In genomic region chr4:71062436-71062835, GRCh38 we compare ENCODE assay signal across 32 cellular contexts.
DNase-seq lines count a peak whose midpoint lies in the region; TF ChIP-seq lines count a peak whose summit lies in the region.
"Had no signal": no experiment of that assay in that cellular context is flagged by ENCODE, and none has a peak within 500 bp of the region (broad histone marks: within the 10 kb centered on the region; RNA-seq: fewer than 3 reads in every experiment).

No MANE protein-coding gene starts in this region.

- no peak overlapping the region for H3K4me2 ChIP-seq in neuronal stem cell (ENCODE audit: insufficient read depth, low read length, poor library complexity, severe bottlenecking)
- H3K4me2 ChIP-seq: A549; BLaER1; BLaER1 treated with 17β-estradiol and CSF1 and Interleukin-3, amounts not matched to agents 10 nM and 100 nM had no signal

- DNase-seq in G401 (ENCODE audit: low spot score) = peak; percentile 89
- DNase-seq in cerebellar cortex (ENCODE audit: low spot score) = peak; percentile 87
- DNase-seq in cerebellum (ENCODE audit: low spot score) = peak; percentile 55
- DNase-seq in MCF 10A (ENCODE audit: unreplicated experiment) = no peak
- no peak for DNase-seq in neuronal stem cell (ENCODE audit: low spot score)
- no peak for DNase-seq in SIG-M5 treated with dmso at 0.1 percent for 504 hours (lab: John Stamatoyannopoulos, UW; ENCODE audit: unreplicated experiment)
- DNase-seq: 8988T; ACHN; AML-193; BE2C; Caco-2; Calu3; CD4-positive, alpha-beta memory T cell; CD4-positive, alpha-beta T cell; CD4-positive, CD25-positive, alpha-beta regulatory T cell; CD8-positive, alpha-beta memory T cell; CD8-positive, alpha-beta T cell; COR-L47; DMS 273 treated with DMSO at 0.1 percent for 48 hours; DMS153; DMS53; DMS79; DMS79 treated with DMSO at 0.1 percent for 48 hours; DND-41; EL had no signal

- H3K9me3 ChIP-seq in neuronal stem cell (replicated peaks in 1 of 2; ENCODE audit: control insufficient read depth in 2 of 2, insufficient read depth in 1 of 2, low read depth in 1 of 2, low read length in 2 of 2) = no peaks in the 10 kb centered on the region
- H3K9me3 ChIP-seq: A549; BE2C; BLaER1; BLaER1 treated with 17β-estradiol and CSF1 and Interleukin-3, amounts not matched to agents 10 nM and 100 nM; Caco-2 had no signal

- H3K18ac ChIP-seq in neuronal stem cell (ENCODE audit: low read length) = no peak overlapping the region

- CTCF ChIA-PET in MCF 10A (lab: Yijun Ruan, JAX) = no interaction called here

- no peak for TF ChIP-seq CTCF in MCF 10A (IDR thresholded peaks at IDR 0.05; ENCODE audit: unreplicated experiment)

- no peak overlapping the region for H3K27ac Mint-ChIP-seq in MCF 10A (ENCODE audit: low read depth, unreplicated experiment)
- H3K27ac Mint-ChIP-seq: B cell; CD14-positive monocyte; CD4-positive, alpha-beta memory T cell; CD4-positive, alpha-beta T cell; CD4-positive, CD25-positive, alpha-beta regulatory T cell; CD8-positive, alpha-beta memory T cell; CD8-positive, alpha-beta T cell had no signal

- H3K27me3 Mint-ChIP-seq in MCF 10A (ENCODE audit: insufficient read depth, unreplicated experiment) = no peaks in the 10 kb centered on the region
- H3K27me3 Mint-ChIP-seq: B cell; CD4-positive, alpha-beta T cell had no signal

- intact Hi-C loops in MCF 10A (cut with micrococcal nuclease) = no loop called here

- no peaks in the 10 kb centered on the region for H3K4me1 Mint-ChIP-seq in MCF 10A (ENCODE audit: insufficient read depth, unreplicated experiment)
- H3K4me1 Mint-ChIP-seq: CD4-positive, alpha-beta memory T cell; CD4-positive, CD25-positive, alpha-beta regulatory T cell had no signal

- no peak overlapping the region for H3K23ac ChIP-seq in neuronal stem cell (ENCODE audit: low read depth, low read length, poor library complexity)

- no peak overlapping the region for H4K8ac ChIP-seq in neuronal stem cell (ENCODE audit: low read depth, low read length)

- in situ Hi-C loops in G401 (cut with HindIII; ENCODE audit: low sequenced_read_pairs) = no loop called here

- no peak overlapping the region for H3K4me3 Mint-ChIP-seq in MCF 10A (ENCODE audit: unreplicated experiment)
- H3K4me3 Mint-ChIP-seq: B cell; CD14-positive monocyte; CD4-positive, alpha-beta memory T cell; CD4-positive, alpha-beta T cell; CD4-positive, CD25-positive, alpha-beta regulatory T cell; CD8-positive, alpha-beta memory T cell; CD8-positive, alpha-beta T cell had no signal

- no peaks in the 10 kb centered on the region for H3K36me3 ChIP-seq in neuronal stem cell (replicated peaks in 1 of 2; ENCODE audit: control insufficient read depth in 2 of 2, insufficient read depth in 2 of 2, low read length in 2 of 2)
- H3K36me3 ChIP-seq: BE2C; BLaER1; BLaER1 treated with 17β-estradiol and CSF1 and Interleukin-3, amounts not matched to agents 10 nM and 100 nM had no signal

- no peak overlapping the region for H3K27ac ChIP-seq in neuronal stem cell (replicated peaks; ENCODE audit: low read length)
- H3K27ac ChIP-seq: 22Rv1; A549; BLaER1; BLaER1 treated with 17β-estradiol and CSF1 and Interleukin-3, amounts not matched to agents 10 nM and 100 nM; C4-2B had no signal

- no peak overlapping the region for H2BK12ac ChIP-seq in neuronal stem cell (ENCODE audit: low read length)

- H3K14ac ChIP-seq in neuronal stem cell (ENCODE audit: low read length) = no peak overlapping the region

- no peaks in the 10 kb centered on the region for H3K79me1 ChIP-seq in neuronal stem cell (ENCODE audit: low read depth, low read length)

- peaks cover 7% of the 10 kb centered on the region for H3K9me3 Mint-ChIP-seq in MCF 10A (ENCODE audit: unreplicated experiment)
- H3K9me3 Mint-ChIP-seq: CD4-positive, alpha-beta T cell; CD8-positive, alpha-beta T cell had no signal

- no TSS peak for BruUV-seq in MCF 10A (replicated peaks; lab: Mats Ljungman, UMichigan)

- H2BK120ac ChIP-seq in neuronal stem cell (ENCODE audit: low read depth, low read length) = no peak overlapping the region

- no peak overlapping the region for H2BK5ac ChIP-seq in neuronal stem cell (ENCODE audit: low read length)

- H4K91ac ChIP-seq in neuronal stem cell (ENCODE audit: low read depth, low read length, poor library complexity) = no peak overlapping the region

- no peak overlapping the region for H2AK5ac ChIP-seq in neuronal stem cell (ENCODE audit: low read depth, low read length)

- no CpG with 5 or more reads among the region's 2 CpGs for WGBS in neuronal stem cell (ENCODE audit: extremely low coverage in 2 of 2, insufficient read length in 2 of 2, insufficient replicate concordance in 1 of 2), 2 donors

- H3K4me1 ChIP-seq in neuronal stem cell (ENCODE audit: control insufficient read depth in 2 of 2, insufficient read depth in 1 of 2, low read depth in 1 of 2, low read length in 2 of 2) = no peaks in the 10 kb centered on the region
- H3K4me1 ChIP-seq: BE2C, BLaER1 had no signal

- H2BK15ac ChIP-seq in neuronal stem cell (ENCODE audit: low read length) = no peak overlapping the region

- H3K27me3 ChIP-seq in neuronal stem cell (ENCODE audit: control insufficient read depth in 3 of 3, insufficient read depth in 3 of 3, low read depth in 1 of 3, low read length in 3 of 3) = no peaks in the 10 kb centered on the region
- H3K27me3 ChIP-seq: BE2C; BLaER1; BLaER1 treated with 17β-estradiol and CSF1 and Interleukin-3, amounts not matched to agents 10 nM and 100 nM had no signal

- no peaks in the 10 kb centered on the region for H3K36me3 Mint-ChIP-seq in MCF 10A (ENCODE audit: insufficient read depth, unreplicated experiment)
- H3K36me3 Mint-ChIP-seq: CD14-positive monocyte; CD4-positive, alpha-beta memory T cell; CD4-positive, CD25-positive, alpha-beta regulatory T cell; CD8-positive, alpha-beta T cell had no signal

- no peak overlapping the region for H3K9ac ChIP-seq in neuronal stem cell (ENCODE audit: low read depth, low read length, poor library complexity)
- H3K9ac ChIP-seq: BLaER1; BLaER1 treated with 17β-estradiol and CSF1 and Interleukin-3, amounts not matched to agents 10 nM and 100 nM had no signal

- no peak overlapping the region for H2AFZ ChIP-seq in neuronal stem cell (ENCODE audit: low read length)

- H3K4ac ChIP-seq in neuronal stem cell (ENCODE audit: low read length) = no peak overlapping the region

- POLR2A ChIA-PET in MCF 10A (lab: Yijun Ruan, JAX) = no interaction called here

- H3K4me3 ChIP-seq in neuronal stem cell (ENCODE audit: low read length in 2 of 2) = no peak overlapping the region
- H3K4me3 ChIP-seq: A549; BLaER1; BLaER1 treated with 17β-estradiol and CSF1 and Interleukin-3, amounts not matched to agents 10 nM and 100 nM had no signal

Comparison
In these comparisons a context has a peak if more than half of its experiments do, and no peak if none do; other contexts are left out.
1. DNase-seq: peak in G401 (single experiment), cerebellar cortex (single experiment) and cerebellum (single experiment); none in MCF 10A (single experiment), neuronal stem cell (single experiment) and SIG-M5 treated with dmso at 0.1 percent for 504 hours (single experiment).